21 cellular contexts compared by ENCODE assay signal in the genomic region with DNA sequence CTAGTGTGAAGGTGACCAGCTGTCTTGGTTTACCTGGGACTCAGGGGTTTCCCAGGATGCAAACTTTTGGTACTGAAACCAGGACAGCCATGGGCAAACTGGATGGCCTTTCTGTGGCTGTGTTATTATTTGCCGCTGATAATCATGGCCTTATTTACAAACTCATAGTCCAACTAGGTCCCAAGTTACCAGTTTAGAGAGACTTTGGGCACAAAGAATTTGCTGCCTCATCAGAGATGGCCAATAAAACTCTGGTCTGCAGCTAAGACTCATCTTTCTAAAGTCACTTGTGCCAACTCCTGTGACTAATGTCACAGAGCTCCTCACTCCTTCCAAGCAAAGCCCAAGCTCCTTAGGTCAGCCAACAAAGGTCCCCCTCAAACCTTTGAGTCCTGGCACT.
"Had no signal": no experiment of that assay in that cellular context is flagged by ENCODE, and none has a peak within 500 bp of the region (broad histone marks: within the 10 kb centered on the region; RNA-seq: fewer than 3 reads in every experiment).

No MANE protein-coding gene starts in this region.

- H3K9me3 ChIP-seq: esophagus squamous epithelium, gastroesophageal sphincter, lower lobe of right lung, testis, uterus had no signal

- H3K4me1 Mint-ChIP-seq: naive B cell; stimulated activated naive B cell treated with anti-CD40 and anti-IgM and Interleukin-4, amounts not matched to agents 10 μg/mL and 1 μg/mL and 100 μg/mL, for 72 hours had no signal

- H3K36me3 ChIP-seq: esophagus squamous epithelium, gastroesophageal sphincter, uterus had no signal

- DNase-seq: activated CD4-positive, alpha-beta T cell treated with anti-CD3 and anti-CD28 coated beads, Interleukin-2, amount 10 ng/mL, durations not matched to agents 7 days and 5 days; activated naive CD4-positive, alpha-beta T cell treated with Interleukin-2 at 50 U/mL for 16 hours; activated T-cell treated with anti-CD3 and anti-CD28 coated beads, Interleukin-2, amount 50 U/mL, for 24 hours; cortex of kidney; endodermal cell; esophagus squamous epithelium; head of caudate nucleus; left colon; lower lobe of right lung; naive B cell; occipital lobe; posterior cingulate gyrus; stimulated activated CD4-positive, alpha-beta T cell treated with anti-CD3 and anti-CD28 coated beads, Interleukin-2, amount 100 ng/mL, for 48 hours; stimulated activated CD8-positive, alpha-beta memory T cell treated with anti-CD3 and anti-CD28 coated beads, Interleukin-4, amount 100 ng/mL, for 48 hours; stimulated activated naive B cell treated with anti-CD40 and anti-IgM and Interleukin-4, amounts not matched to agents 10 μg/mL and 1 μg/mL and 100 μg/mL, for 72 hours; testis; trophoblast cell; uterus had no signal

- H3K36me3 Mint-ChIP-seq: naive B cell; stimulated activated naive B cell treated with anti-CD40 and anti-IgM and Interleukin-4, amounts not matched to agents 10 μg/mL and 1 μg/mL and 100 μg/mL, for 72 hours had no signal

- H3K27me3 Mint-ChIP-seq: activated T-cell treated with anti-CD3 and anti-CD28 coated beads, Interleukin-2, amount 50 U/mL, for 24 hours; stimulated activated naive B cell treated with anti-CD40 and anti-IgM and Interleukin-4, amounts not matched to agents 10 μg/mL and 1 μg/mL and 100 μg/mL, for 72 hours had no signal

- H3K27me3 ChIP-seq: esophagus squamous epithelium, gastroesophageal sphincter, testis, uterus had no signal

- H3K4me3 ChIP-seq: esophagus squamous epithelium, gastroesophageal sphincter, lower lobe of right lung, testis, uterus had no signal

- H3K27ac Mint-ChIP-seq: activated CD4-positive, alpha-beta T cell treated with anti-CD3 and anti-CD28 coated beads, Interleukin-2, amount 10 ng/mL, durations not matched to agents 7 days and 5 days; activated T-cell treated with anti-CD3 and anti-CD28 coated beads, Interleukin-2, amount 50 U/mL, for 24 hours; activated T-helper 17 cell treated with anti-CD3 and anti-CD28 coated beads, Interleukin-2, amount 50 U/mL, for 72 hours; endodermal cell; stimulated activated naive B cell treated with anti-CD40 and anti-IgM and Interleukin-4, amounts not matched to agents 10 μg/mL and 1 μg/mL and 100 μg/mL, for 72 hours had no signal

- H3K27ac ChIP-seq: esophagus squamous epithelium, gastroesophageal sphincter, lower lobe of right lung, testis, uterus, VCaP had no signal

- H3K4me3 Mint-ChIP-seq: activated CD4-positive, alpha-beta T cell treated with anti-CD3 and anti-CD28 coated beads, Interleukin-2, amount 10 ng/mL, durations not matched to agents 7 days and 5 days; activated T-cell treated with anti-CD3 and anti-CD28 coated beads, Interleukin-2, amount 50 U/mL, for 24 hours; activated T-helper 17 cell treated with anti-CD3 and anti-CD28 coated beads, Interleukin-2, amount 50 U/mL, for 72 hours; endodermal cell; naive B cell; stimulated activated naive B cell treated with anti-CD40 and anti-IgM and Interleukin-4, amounts not matched to agents 10 μg/mL and 1 μg/mL and 100 μg/mL, for 72 hours had no signal

- H3K4me1 ChIP-seq: esophagus squamous epithelium, gastroesophageal sphincter, lower lobe of right lung, testis, uterus had no signal

- H3K9me3 Mint-ChIP-seq: activated CD4-positive, alpha-beta T cell treated with anti-CD3 and anti-CD28 coated beads, Interleukin-2, amount 10 ng/mL, durations not matched to agents 7 days and 5 days; activated T-cell treated with anti-CD3 and anti-CD28 coated beads, Interleukin-2, amount 50 U/mL, for 24 hours had no signal
